ENCODE assay signal across 8 cellular contexts in the genomic region with DNA sequence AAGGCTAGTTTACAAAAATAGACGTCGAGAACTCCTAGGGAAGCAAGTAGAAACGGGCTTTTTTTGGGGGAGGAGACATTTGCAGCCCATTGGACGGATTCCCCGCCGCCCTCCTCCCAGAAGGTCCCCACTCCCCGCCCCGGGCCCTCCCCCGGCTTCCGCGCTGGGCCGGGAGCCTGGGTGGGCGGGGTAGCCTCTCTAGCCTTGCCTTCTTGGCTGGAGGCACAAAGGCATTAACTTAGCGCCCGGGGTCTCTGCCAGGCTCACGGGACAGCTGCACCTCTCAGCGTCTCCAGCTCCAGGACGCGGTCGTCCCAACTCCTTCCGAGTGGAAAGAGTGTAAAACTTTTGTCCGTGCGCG. TPM values are rescaled to one million over a fixed set of nuclear protein-coding genes. Genes with fewer than 3 reads are reported as not detected.
DNase-seq lines count a peak whose midpoint lies in the region; ATAC-seq and TF ChIP-seq lines count a peak whose summit lies in the region.

A gene with protein sequence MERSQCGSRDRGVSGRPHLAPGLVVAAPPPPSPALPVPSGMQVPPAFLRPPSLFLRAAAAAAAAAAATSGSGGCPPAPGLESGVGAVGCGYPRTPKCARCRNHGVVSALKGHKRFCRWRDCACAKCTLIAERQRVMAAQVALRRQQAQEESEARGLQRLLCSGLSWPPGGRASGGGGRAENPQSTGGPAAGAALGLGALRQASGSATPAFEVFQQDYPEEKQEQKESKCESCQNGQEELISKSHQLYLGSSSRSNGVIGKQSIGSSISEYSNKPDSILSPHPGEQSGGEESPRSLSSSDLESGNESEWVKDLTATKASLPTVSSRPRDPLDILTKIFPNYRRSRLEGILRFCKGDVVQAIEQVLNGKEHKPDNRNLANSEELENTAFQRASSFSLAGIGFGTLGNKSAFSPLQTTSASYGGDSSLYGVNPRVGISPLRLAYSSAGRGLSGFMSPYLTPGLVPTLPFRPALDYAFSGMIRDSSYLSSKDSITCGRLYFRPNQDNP (plus strand): TSS at position 236 of the 361 bp plus-strand sequence. CDS start 242 bp downstream, outside the sequence.

- no peaks in the 10 kb centered on the region for H3K36me3 Mint-ChIP-seq in CD8-positive, alpha-beta T cell
- no peaks in the 10 kb centered on the region for H3K36me3 Mint-ChIP-seq in activated naive CD8-positive, alpha-beta T cell treated with anti-CD3 and anti-CD28 coated beads for 36 hours

- no peaks in the 10 kb centered on the region for H3K36me3 ChIP-seq in CD8-positive, alpha-beta T cell (ENCODE audit: insufficient read depth, low read length)

- peaks cover 10% of the 10 kb centered on the region for H3K4me1 Mint-ChIP-seq in CD8-positive, alpha-beta T cell (ENCODE audit: low read depth)
- peaks cover 4% of the 10 kb centered on the region for H3K4me1 Mint-ChIP-seq in activated naive CD8-positive, alpha-beta T cell treated with anti-CD3 and anti-CD28 coated beads for 36 hours

- no peak within 1 kb of the TSS for H3K27ac Mint-ChIP-seq in CD8-positive, alpha-beta T cell
- H3K27ac Mint-ChIP-seq in activated naive CD8-positive, alpha-beta T cell treated with anti-CD3 and anti-CD28 coated beads for 36 hours, result no peak within 1 kb of the TSS

- no peak for DNase-seq in CD8-positive, alpha-beta T cell
- peak; percentile 47 for DNase-seq in NCI-H1105 treated with DMSO at 0.1 percent for 48 hours (lab: John Stamatoyannopoulos, UW)
- DNase-seq in activated naive CD8-positive, alpha-beta T cell treated with anti-CD3 and anti-CD28 coated beads for 36 hours, result peak; percentile 15
- peak; percentile 89 for DNase-seq in Right ventricle myocardium superior
- peak in 45 of 56 donors; percentile 16 to 74 (median 52) for DNase-seq in nucleus accumbens (lab: John Stamatoyannopoulos, UW)
- no peak for DNase-seq in AML-193 (lab: John Stamatoyannopoulos, UW)

- POLR2A ChIA-PET in CD8-positive, alpha-beta T cell (lab: Charles Lee), result no interaction called here

- ATAC-seq in CD8-positive, alpha-beta T cell, result no peak
- ATAC-seq in GM21367 (IDR thresholded peaks at IDR 0.05; ENCODE audit: unreplicated experiment), result peak; percentile 21
- ATAC-seq in Right ventricle myocardium superior (ENCODE audit: poor library complexity), result peak; percentile 98
- no peak for ATAC-seq in GM21576 (IDR thresholded peaks at IDR 0.05; ENCODE audit: unreplicated experiment)

- H3K27me3 ChIP-seq in CD8-positive, alpha-beta T cell (ENCODE audit: insufficient read depth, low read length), result no peaks in the 10 kb centered on the region

- peak within 1 kb of the TSS; percentile 5 for H3K4me3 Mint-ChIP-seq in CD8-positive, alpha-beta T cell
- peak within 1 kb of the TSS; percentile 43 for H3K4me3 Mint-ChIP-seq in activated naive CD8-positive, alpha-beta T cell treated with anti-CD3 and anti-CD28 coated beads for 36 hours

- H3K9me3 Mint-ChIP-seq in CD8-positive, alpha-beta T cell, result no peaks in the 10 kb centered on the region
- H3K9me3 Mint-ChIP-seq in activated naive CD8-positive, alpha-beta T cell treated with anti-CD3 and anti-CD28 coated beads for 36 hours, result no peaks in the 10 kb centered on the region

- H3K4me1 ChIP-seq in CD8-positive, alpha-beta T cell (ENCODE audit: insufficient read depth, low read length), result no peaks in the 10 kb centered on the region

- peak within 1 kb of the TSS; percentile 33 for H3K4me3 ChIP-seq in CD8-positive, alpha-beta T cell (ENCODE audit: low read depth, low read length)

- no peak for TF ChIP-seq CTCF in CD8-positive, alpha-beta T cell (IDR thresholded peaks at IDR 0.05)

- H3K9me3 ChIP-seq in CD8-positive, alpha-beta T cell (ENCODE audit: low read length), result no peaks in the 10 kb centered on the region

- H3K27ac ChIP-seq in CD8-positive, alpha-beta T cell (ENCODE audit: low read depth, low read length), result no peak within 1 kb of the TSS

- CTCF ChIA-PET in CD8-positive, alpha-beta T cell (lab: Charles Lee), result no interaction called here

- intact Hi-C loops in CD8-positive, alpha-beta T cell (cut with DNase I, micrococcal nuclease), result no loop called here
- intact Hi-C loops in Right ventricle myocardium superior (cut with DNase I), result no loop called here

- H3K27me3 Mint-ChIP-seq in CD8-positive, alpha-beta T cell (ENCODE audit: low read depth), result peaks cover 43% of the 10 kb centered on the region
- peaks cover 44% of the 10 kb centered on the region for H3K27me3 Mint-ChIP-seq in activated naive CD8-positive, alpha-beta T cell treated with anti-CD3 and anti-CD28 coated beads for 36 hours

RNA-seq across cellular contexts. Expression of the gene that starts here (rescaled TPM):
- not detected for total RNA-seq in CD8-positive, alpha-beta T cell
- total RNA-seq in activated naive CD8-positive, alpha-beta T cell treated with anti-CD3 and anti-CD28 coated beads for 36 hours, result not detected
- 0.97 TPM for total RNA-seq in Right ventricle myocardium superior

Comparison
In these comparisons a context has a peak if more than half of its experiments do, and no peak if none do; other contexts are left out.
1. Peak in DNase-seq in activated naive CD8-positive, alpha-beta T cell treated with anti-CD3 and anti-CD28 coated beads for 36 hours; RNA of the gene not detected or under 1 TPM.
2. Peak in DNase-seq and ATAC-seq in Right ventricle myocardium superior; RNA of the gene not detected or under 1 TPM.
3. DNase-seq: peak in NCI-H1105 treated with DMSO at 0.1 percent for 48 hours (single experiment) and nucleus accumbens (45 of 56); none in CD8-positive, alpha-beta T cell (0 of 7) and AML-193 (0 of 2).